Comparison of ENCODE assay signal across 2 cellular contexts in the genomic region with DNA sequence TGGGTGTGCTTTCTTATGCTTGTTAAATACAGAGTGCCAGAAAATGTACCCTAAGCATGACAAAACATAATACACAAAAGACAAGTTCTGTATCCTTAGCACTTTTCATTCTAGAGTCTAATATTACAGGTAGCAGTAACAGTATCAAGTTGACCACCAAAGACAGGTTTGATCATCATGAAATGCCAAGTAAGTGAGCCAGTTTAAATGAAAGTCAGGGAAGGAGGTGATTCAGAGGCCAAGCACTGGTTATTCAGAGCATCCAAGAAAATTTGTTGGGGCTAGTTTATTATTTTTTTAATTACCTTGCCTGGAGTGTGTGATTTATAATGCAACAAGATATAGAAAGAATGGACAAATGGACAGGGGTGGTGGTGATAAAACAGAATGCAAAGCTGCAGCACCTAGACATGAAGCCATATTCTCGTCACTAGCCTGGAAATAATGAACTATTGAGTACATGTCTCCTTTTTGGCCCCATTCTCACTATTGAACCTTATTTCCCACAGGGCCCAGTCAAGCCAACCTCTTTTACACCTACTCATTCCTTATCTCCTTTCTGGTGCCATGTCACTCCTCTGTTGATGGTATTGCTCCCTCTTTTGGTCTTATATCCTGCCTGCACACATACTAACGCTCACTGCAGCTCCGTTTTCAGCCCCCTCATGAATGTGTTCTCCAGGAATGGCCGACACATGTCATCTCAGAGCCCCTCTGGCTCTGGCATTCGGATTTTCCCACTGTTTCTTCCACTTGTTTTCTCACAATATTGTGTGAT.
TF ChIP-seq lines count a peak whose summit lies in the region.

No MANE protein-coding gene starts in this region.

TF ChIP-seq in IMR-90, 13 proteins besides CTCF, POLR2A, EP300 and RAD21:
- TF ChIP-seq, protein P1, sequence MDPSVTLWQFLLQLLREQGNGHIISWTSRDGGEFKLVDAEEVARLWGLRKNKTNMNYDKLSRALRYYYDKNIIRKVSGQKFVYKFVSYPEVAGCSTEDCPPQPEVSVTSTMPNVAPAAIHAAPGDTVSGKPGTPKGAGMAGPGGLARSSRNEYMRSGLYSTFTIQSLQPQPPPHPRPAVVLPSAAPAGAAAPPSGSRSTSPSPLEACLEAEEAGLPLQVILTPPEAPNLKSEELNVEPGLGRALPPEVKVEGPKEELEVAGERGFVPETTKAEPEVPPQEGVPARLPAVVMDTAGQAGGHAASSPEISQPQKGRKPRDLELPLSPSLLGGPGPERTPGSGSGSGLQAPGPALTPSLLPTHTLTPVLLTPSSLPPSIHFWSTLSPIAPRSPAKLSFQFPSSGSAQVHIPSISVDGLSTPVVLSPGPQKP (IDR thresholded peaks at IDR 0.05; ENCODE audit: borderline replicate concordance, low read depth, low read length): no peak
- no peak for TF ChIP-seq BHLHE40 (IDR thresholded peaks at IDR 0.05; ENCODE audit: low read depth, low read length)
- no peak for TF ChIP-seq RFX5 (IDR thresholded peaks at IDR 0.05; ENCODE audit: low read depth, low read length)
- no peak for TF ChIP-seq NFE2L2 (IDR thresholded peaks at IDR 0.05; ENCODE audit: low read depth, low read length)
- no peak for TF ChIP-seq RCOR1 (IDR thresholded peaks at IDR 0.05; ENCODE audit: insufficient replicate concordance, low read length)
- no peak for TF ChIP-seq CEBPB (IDR thresholded peaks at IDR 0.05; ENCODE audit: low read depth, low read length)
- no peak for TF ChIP-seq CHD1 (IDR thresholded peaks at IDR 0.05; ENCODE audit: low read depth, low read length)
- no peak for TF ChIP-seq FOS (IDR thresholded peaks at IDR 0.05; ENCODE audit: low read depth, low read length)
- TF ChIP-seq MXI1 (IDR thresholded peaks at IDR 0.05; ENCODE audit: borderline replicate concordance, low read depth, low read length): no peak

TF ChIP-seq in WTC11, 78 proteins besides CTCF, POLR2A, EP300 and RAD21 (continued from another document):
- TF ChIP-seq ATF6 (CRISPR knock-in tag; IDR thresholded peaks at IDR 0.05): no peak
- no peak for TF ChIP-seq ZNF512 (CRISPR knock-in tag; IDR thresholded peaks at IDR 0.05; ENCODE audit: borderline replicate concordance)
- no peak for TF ChIP-seq TEAD4 (CRISPR knock-in tag; IDR thresholded peaks at IDR 0.05)
- no peak for TF ChIP-seq NFYB (CRISPR knock-in tag; conservative IDR thresholded peaks at IDR 0.05; ENCODE audit: low read depth)
- TF ChIP-seq, protein P2, sequence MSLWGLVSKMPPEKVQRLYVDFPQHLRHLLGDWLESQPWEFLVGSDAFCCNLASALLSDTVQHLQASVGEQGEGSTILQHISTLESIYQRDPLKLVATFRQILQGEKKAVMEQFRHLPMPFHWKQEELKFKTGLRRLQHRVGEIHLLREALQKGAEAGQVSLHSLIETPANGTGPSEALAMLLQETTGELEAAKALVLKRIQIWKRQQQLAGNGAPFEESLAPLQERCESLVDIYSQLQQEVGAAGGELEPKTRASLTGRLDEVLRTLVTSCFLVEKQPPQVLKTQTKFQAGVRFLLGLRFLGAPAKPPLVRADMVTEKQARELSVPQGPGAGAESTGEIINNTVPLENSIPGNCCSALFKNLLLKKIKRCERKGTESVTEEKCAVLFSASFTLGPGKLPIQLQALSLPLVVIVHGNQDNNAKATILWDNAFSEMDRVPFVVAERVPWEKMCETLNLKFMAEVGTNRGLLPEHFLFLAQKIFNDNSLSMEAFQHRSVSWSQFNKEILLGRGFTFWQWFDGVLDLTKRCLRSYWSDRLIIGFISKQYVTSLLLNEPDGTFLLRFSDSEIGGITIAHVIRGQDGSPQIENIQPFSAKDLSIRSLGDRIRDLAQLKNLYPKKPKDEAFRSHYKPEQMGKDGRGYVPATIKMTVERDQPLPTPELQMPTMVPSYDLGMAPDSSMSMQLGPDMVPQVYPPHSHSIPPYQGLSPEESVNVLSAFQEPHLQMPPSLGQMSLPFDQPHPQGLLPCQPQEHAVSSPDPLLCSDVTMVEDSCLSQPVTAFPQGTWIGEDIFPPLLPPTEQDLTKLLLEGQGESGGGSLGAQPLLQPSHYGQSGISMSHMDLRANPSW (CRISPR knock-in tag; conservative IDR thresholded peaks at IDR 0.05; ENCODE audit: low read depth): no peak
- TF ChIP-seq, protein P3, sequence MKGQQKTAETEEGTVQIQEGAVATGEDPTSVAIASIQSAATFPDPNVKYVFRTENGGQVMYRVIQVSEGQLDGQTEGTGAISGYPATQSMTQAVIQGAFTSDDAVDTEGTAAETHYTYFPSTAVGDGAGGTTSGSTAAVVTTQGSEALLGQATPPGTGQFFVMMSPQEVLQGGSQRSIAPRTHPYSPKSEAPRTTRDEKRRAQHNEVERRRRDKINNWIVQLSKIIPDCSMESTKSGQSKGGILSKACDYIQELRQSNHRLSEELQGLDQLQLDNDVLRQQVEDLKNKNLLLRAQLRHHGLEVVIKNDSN (CRISPR knock-in tag; IDR thresholded peaks at IDR 0.05): no peak
